In genomic region chr2:43165378-43166025, GRCh38 we compare ENCODE assay signal across 1 cellular context.
TF ChIP-seq lines count a peak whose summit lies in the region.

No MANE protein-coding gene starts in this region.

TF ChIP-seq in HCT116, 20 proteins besides CTCF, POLR2A, EP300 and RAD21 (continued from another document):
- TF ChIP-seq CBX3 (IDR thresholded peaks at IDR 0.05; ENCODE audit: low read depth) (no peak), JUND (IDR thresholded peaks at IDR 0.05) (no peak), REST (IDR thresholded peaks at IDR 0.05; ENCODE audit: low read depth) (no peak), SIN3A (IDR thresholded peaks at IDR 0.05; ENCODE audit: low read depth) (no peak), EGR1 (IDR thresholded peaks at IDR 0.05; ENCODE audit: low read depth) (no peak), POLR2AphosphoS5 (IDR thresholded peaks at IDR 0.05; ENCODE audit: low read depth, low read length) (no peak), ZNF274 (IDR thresholded peaks at IDR 0.05; ENCODE audit: low read depth, low read length) (no peak), MAX (IDR thresholded peaks at IDR 0.05) (no peak), CEBPB (IDR thresholded peaks at IDR 0.05; ENCODE audit: low read depth) (no peak), YY1 (IDR thresholded peaks at IDR 0.05; ENCODE audit: extremely low read depth, insufficient replicate concordance, low read depth, low read length) (no peak), SRF (IDR thresholded peaks at IDR 0.05; ENCODE audit: low read depth) (no peak)
- TF ChIP-seq, protein P1, sequence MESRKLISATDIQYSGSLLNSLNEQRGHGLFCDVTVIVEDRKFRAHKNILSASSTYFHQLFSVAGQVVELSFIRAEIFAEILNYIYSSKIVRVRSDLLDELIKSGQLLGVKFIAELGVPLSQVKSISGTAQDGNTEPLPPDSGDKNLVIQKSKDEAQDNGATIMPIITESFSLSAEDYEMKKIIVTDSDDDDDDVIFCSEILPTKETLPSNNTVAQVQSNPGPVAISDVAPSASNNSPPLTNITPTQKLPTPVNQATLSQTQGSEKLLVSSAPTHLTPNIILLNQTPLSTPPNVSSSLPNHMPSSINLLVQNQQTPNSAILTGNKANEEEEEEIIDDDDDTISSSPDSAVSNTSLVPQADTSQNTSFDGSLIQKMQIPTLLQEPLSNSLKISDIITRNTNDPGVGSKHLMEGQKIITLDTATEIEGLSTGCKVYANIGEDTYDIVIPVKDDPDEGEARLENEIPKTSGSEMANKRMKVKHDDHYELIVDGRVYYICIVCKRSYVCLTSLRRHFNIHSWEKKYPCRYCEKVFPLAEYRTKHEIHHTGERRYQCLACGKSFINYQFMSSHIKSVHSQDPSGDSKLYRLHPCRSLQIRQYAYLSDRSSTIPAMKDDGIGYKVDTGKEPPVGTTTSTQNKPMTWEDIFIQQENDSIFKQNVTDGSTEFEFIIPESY (IDR thresholded peaks at IDR 0.05; ENCODE audit: extremely low read depth, insufficient replicate concordance, low read length) = no peak
